ENCODE assay signal across 1 cellular context in genomic region chr17:49746791-49747490, GRCh38.
TF ChIP-seq lines count a peak whose summit lies in the region.

No MANE protein-coding gene starts in this region.

TF ChIP-seq in GM23338, 12 proteins besides CTCF, POLR2A, EP300 and RAD21 (continued from another document):
- TF ChIP-seq JUNB (IDR thresholded peaks at IDR 0.05; ENCODE audit: unreplicated experiment) (no peak), POLR2AphosphoS5 (IDR thresholded peaks at IDR 0.05; ENCODE audit: low read depth) (no peak)
